7 cellular contexts compared by ENCODE assay signal in genomic region chr15:94655249-94655648, GRCh38.
"Had no signal": no experiment of that assay in that cellular context is flagged by ENCODE, and none has a peak within 500 bp of the region (broad histone marks: within the 10 kb centered on the region; RNA-seq: fewer than 3 reads in every experiment).

No MANE protein-coding gene starts in this region.

- H3K4me3 Mint-ChIP-seq: GM23338, H9, IgD-negative memory B cell had no signal

- H3K4me1 Mint-ChIP-seq: IgD-negative memory B cell had no signal

- H3K36me3 Mint-ChIP-seq: IgD-negative memory B cell had no signal

- H2AFZ ChIP-seq: GM23338 had no signal

- H3K27ac ChIP-seq: HL-60 had no signal

- H3K9me3 Mint-ChIP-seq: GM23338, H9, IgD-negative memory B cell had no signal

- H3K27ac Mint-ChIP-seq: GM23338, H9, IgD-negative memory B cell had no signal

- H3K4me2 ChIP-seq: GM23338 had no signal

- H3K4me3 ChIP-seq: GM23338 had no signal

- DNase-seq: H9, HCEC 1CT, KBM-7 had no signal

- ATAC-seq: GM23338, HepG2 had no signal
